In genomic region chr16:30007378-30007895, GRCh38 we compare ENCODE assay signal across 21 cellular contexts. TPM values are rescaled to one million over a fixed set of nuclear protein-coding genes. Genes with fewer than 3 reads are reported as not detected.
A peak's percentile ranks its signal among the peaks of the same experiment; 100 is the strongest.
DNase-seq lines count a peak whose midpoint lies in the region; ATAC-seq, FAIRE-seq and TF ChIP-seq lines count a peak whose summit lies in the region.
"Had no signal": no experiment of that assay in that cellular context is flagged by ENCODE, and none has a peak within 500 bp of the region (broad histone marks: within the 10 kb centered on the region; RNA-seq: fewer than 3 reads in every experiment).

No MANE protein-coding gene starts in this region.

- no peak overlapping the region for H2BK12ac ChIP-seq in H9 (ENCODE audit: insufficient read length, low read depth, low read length)

- no peak for ATAC-seq in HepG2
- ATAC-seq in right lobe of liver: no peak
- ATAC-seq in stimulated activated naive B cell treated with anti-CD40 and anti-IgM and Interleukin-4, amounts not matched to agents 10 μg/mL and 1 μg/mL and 100 μg/mL, for 72 hours (replicated peaks): no peak

- H3K27me3 ChIP-seq in HepG2 (ENCODE audit: control insufficient read depth in 1 of 2, insufficient read depth in 2 of 2, low read length in 2 of 2): peaks cover 10 to 27% of the 10 kb centered on the region in 2 experiments; a peak in 4 of 5 replicates
- no peaks in the 10 kb centered on the region for H3K27me3 ChIP-seq in right lobe of liver
- H3K27me3 ChIP-seq in H9 (ENCODE audit: insufficient read depth, low read length): no peaks in the 10 kb centered on the region
- H3K27me3 ChIP-seq in neural progenitor cell: peaks cover 37% of the 10 kb centered on the region
- peaks cover 40% of the 10 kb centered on the region for H3K27me3 ChIP-seq in suprapubic skin
- H3K27me3 ChIP-seq: BE2C had no signal

- no peak for TF ChIP-seq CTCF in HepG2 (CRISPR knock-in tag; IDR thresholded peaks at IDR 0.05)
- TF ChIP-seq CTCF in right lobe of liver (IDR thresholded peaks at IDR 0.05): no peak
- TF ChIP-seq CTCF in H9 (conservative IDR thresholded peaks at IDR 0.05): no peak
- TF ChIP-seq CTCF in neural progenitor cell (IDR thresholded peaks at IDR 0.05): no peak
- no peak for TF ChIP-seq CTCF in suprapubic skin (IDR thresholded peaks at IDR 0.05)

- H3T11ph ChIP-seq in H9 (ENCODE audit: low read length): no peak overlapping the region

- H4K20me1 ChIP-seq in HepG2 (ENCODE audit: insufficient read depth, low read length) (no peaks in the 10 kb centered on the region), H9 (ENCODE audit: control insufficient read depth, insufficient read depth, insufficient read length) (no peaks in the 10 kb centered on the region), neural progenitor cell (ENCODE audit: low read depth) (peaks cover 4% of the 10 kb centered on the region)

- peaks cover 16% of the 10 kb centered on the region for H3K23me2 ChIP-seq in H9 (ENCODE audit: insufficient read length, low read depth, low read length, poor library complexity, severe bottlenecking)

- H3K27me3 Mint-ChIP-seq in H9 (ENCODE audit: low read depth): peaks cover 33% of the 10 kb centered on the region
- H3K27me3 Mint-ChIP-seq in neural progenitor cell (ENCODE audit: insufficient read depth, low read depth): peaks cover 9% of the 10 kb centered on the region
- H3K27me3 Mint-ChIP-seq in stimulated activated naive B cell treated with anti-CD40 and anti-IgM and Interleukin-4, amounts not matched to agents 10 μg/mL and 1 μg/mL and 100 μg/mL, for 72 hours: peaks cover 26 to 30% of the 10 kb centered on the region in 2 donors

- no peak overlapping the region for H3K18ac ChIP-seq in H9 (ENCODE audit: insufficient read length, low read depth, low read length)

- peaks cover 15% of the 10 kb centered on the region for H3F3A ChIP-seq in neural progenitor cell (ENCODE audit: low read depth)

- H3K4me3 ChIP-seq in HepG2 (replicated peaks in 1 of 3; ENCODE audit: insufficient read depth in 1 of 3, low read depth in 2 of 3, low read length in 3 of 3): no peak overlapping the region
- no peak overlapping the region for H3K4me3 ChIP-seq in right lobe of liver
- no peak overlapping the region for H3K4me3 ChIP-seq in neural progenitor cell
- no peak overlapping the region for H3K4me3 ChIP-seq in suprapubic skin

- no peak for FAIRE-seq in HepG2 (lab: Jason Lieb, UNC)
- FAIRE-seq: A204.1, GM12892, GM18507 had no signal

- H3K4ac ChIP-seq in H9 (ENCODE audit: low read depth, low read length): no peak overlapping the region

- no peak for TF ChIP-seq EP300 in HepG2 (IDR thresholded peaks at IDR 0.05; ENCODE audit: low read depth in 2 of 2, low read length in 2 of 2)
- TF ChIP-seq EP300 in HepG2 (CRISPR knock-in tag; IDR thresholded peaks at IDR 0.05; ENCODE audit: borderline replicate concordance): no peak
- TF ChIP-seq EP300 in suprapubic skin (IDR thresholded peaks at IDR 0.05): no peak

- H3K27ac ChIP-seq in HepG2 (ENCODE audit: extremely low read length, insufficient read depth, low read length) (no peak overlapping the region), right lobe of liver (no peak overlapping the region), H9 (ENCODE audit: insufficient read length, low read depth, low read length) (no peak overlapping the region), neural progenitor cell (no peak overlapping the region), suprapubic skin (no peak overlapping the region)
- H3K27ac ChIP-seq: C4-2B had no signal

- peaks cover 8 to 22% (median 16%) of the 10 kb centered on the region in 3 experiments for H3K36me3 Mint-ChIP-seq in H9 (ENCODE audit: insufficient read depth in 1 of 3, low read depth in 3 of 3)
- peaks cover 3% of the 10 kb centered on the region for H3K36me3 Mint-ChIP-seq in neural progenitor cell
- peaks cover 13 to 30% of the 10 kb centered on the region in 2 donors for H3K36me3 Mint-ChIP-seq in stimulated activated naive B cell treated with anti-CD40 and anti-IgM and Interleukin-4, amounts not matched to agents 10 μg/mL and 1 μg/mL and 100 μg/mL, for 72 hours

- H3K14ac ChIP-seq in H9 (ENCODE audit: insufficient read depth, low read length): no peak overlapping the region

- no peak for DNase-seq in HepG2 (ENCODE audit: low spot score)
- no peak for DNase-seq in right lobe of liver
- DNase-seq in H9: no peak
- no peak for DNase-seq in neural progenitor cell (ENCODE audit: low spot score)
- DNase-seq in stimulated activated naive B cell treated with anti-CD40 and anti-IgM and Interleukin-4, amounts not matched to agents 10 μg/mL and 1 μg/mL and 100 μg/mL, for 72 hours: no peak
- DNase-seq in activated T-cell treated with anti-CD3 and anti-CD28 coated beads, Interleukin-2, amount 50 U/mL, for 48 hours: no peak
- no peak for DNase-seq in occipital lobe (lab: John Stamatoyannopoulos, UW)
- no peak for DNase-seq in suprapubic skin (ENCODE audit: low spot score in 2 of 2)
- DNase-seq: ACHN; BE2C; CD4-positive, alpha-beta memory T cell; DMS153; DMS79; GDM1; GOT3; H7 had no signal

- H2BK5ac ChIP-seq in H9 (ENCODE audit: insufficient read length, low read length): no peak overlapping the region

- in situ Hi-C loops in HepG2 (cut with HindIII; ENCODE audit: extremely low pct_ligation_motif_present, low pct_unique_long_range_greater_than_20kb): loop anchor here (10.0 kb wide), 1 partner anchor 143 kb away; the partner anchor contains the start of gene CDIPT

- H3K36me3 ChIP-seq in HepG2 (replicated peaks in 1 of 2; ENCODE audit: control insufficient read depth in 1 of 2, insufficient read depth in 2 of 2, low read length in 2 of 2): peaks cover 0 to 3% of the 10 kb centered on the region in 2 experiments; a peak in 1 of 5 replicates
- H3K36me3 ChIP-seq in right lobe of liver: no peaks in the 10 kb centered on the region
- no peaks in the 10 kb centered on the region for H3K36me3 ChIP-seq in neural progenitor cell
- H3K36me3 ChIP-seq in suprapubic skin: peaks cover 11% of the 10 kb centered on the region

- no peak overlapping the region for H2AK5ac ChIP-seq in H9 (ENCODE audit: insufficient read length, low read length)

- TF ChIP-seq POLR2A in HepG2 (IDR thresholded peaks at IDR 0.05; ENCODE audit: insufficient read depth in 1 of 2, low read depth in 2 of 2, low read length in 2 of 2): no peak
- TF ChIP-seq POLR2A in right lobe of liver (IDR thresholded peaks at IDR 0.05): no peak
- TF ChIP-seq POLR2A in suprapubic skin (IDR thresholded peaks at IDR 0.05): no peak

- no peak overlapping the region; a peak in 2 of 5 replicates for H3K4me3 Mint-ChIP-seq in H9
- H3K4me3 Mint-ChIP-seq in neural progenitor cell: peak overlapping the region; percentile 41
- no peak overlapping the region for H3K4me3 Mint-ChIP-seq in stimulated activated naive B cell treated with anti-CD40 and anti-IgM and Interleukin-4, amounts not matched to agents 10 μg/mL and 1 μg/mL and 100 μg/mL, for 72 hours

- H2BK20ac ChIP-seq in H9 (ENCODE audit: low read depth, low read length, poor library complexity, severe bottlenecking): no peak overlapping the region

- H4K91ac ChIP-seq in H9 (ENCODE audit: insufficient read length, low read depth, low read length): no peak overlapping the region

- BruUV-seq in HepG2 (replicated peaks; lab: Mats Ljungman, UMichigan): no TSS peak

- 83% methylated on average over 4 of the region's 11 CpGs for WGBS in HepG2 (ENCODE audit: low lambda C conversion rate)
- WGBS in right lobe of liver (ENCODE audit: insufficient coverage, low coverage, low lambda C conversion rate, missing lambda C conversion rate): no CpG with 5 or more reads among the region's 11 CpGs
- WGBS in H9 (ENCODE audit: extremely low coverage, insufficient read length, low lambda C conversion rate): no CpG with 5 or more reads among the region's 11 CpGs
- 70% methylated on average over 3 of the region's 11 CpGs for WGBS in suprapubic skin

- H3K27ac Mint-ChIP-seq in H9 (peak overlapping the region; percentile 37 to 64 (median 62); a peak in 3 of 7 replicates), neural progenitor cell (no peak overlapping the region)
- H3K27ac Mint-ChIP-seq in stimulated activated naive B cell treated with anti-CD40 and anti-IgM and Interleukin-4, amounts not matched to agents 10 μg/mL and 1 μg/mL and 100 μg/mL, for 72 hours: peak overlapping the region; percentile 80

- peaks cover 9 to 22% of the 10 kb centered on the region in 2 experiments for H3K4me1 Mint-ChIP-seq in H9
- H3K4me1 Mint-ChIP-seq in neural progenitor cell: peaks cover 15% of the 10 kb centered on the region
- peaks cover 27 to 40% of the 10 kb centered on the region in 2 donors for H3K4me1 Mint-ChIP-seq in stimulated activated naive B cell treated with anti-CD40 and anti-IgM and Interleukin-4, amounts not matched to agents 10 μg/mL and 1 μg/mL and 100 μg/mL, for 72 hours

- H3K4me2 ChIP-seq in HepG2 (ENCODE audit: low read depth, low read length): no peak overlapping the region
- no peak overlapping the region for H3K4me2 ChIP-seq in H9 (ENCODE audit: insufficient read depth, insufficient read length, low read length)
- no peak overlapping the region for H3K4me2 ChIP-seq in neural progenitor cell

- H3K79me1 ChIP-seq in H9 (ENCODE audit: insufficient read depth, low read depth, low read length, poor library complexity, severe bottlenecking): no peaks in the 10 kb centered on the region

- H3K9me3 ChIP-seq in HepG2 (ENCODE audit: low read length): no peaks in the 10 kb centered on the region
- H3K9me3 ChIP-seq in right lobe of liver: no peaks in the 10 kb centered on the region
- H3K9me3 ChIP-seq in H9 (ENCODE audit: control insufficient read depth, low read depth, low read length): no peaks in the 10 kb centered on the region
- no peaks in the 10 kb centered on the region for H3K9me3 ChIP-seq in neural progenitor cell (ENCODE audit: low read depth)
- H3K9me3 ChIP-seq in suprapubic skin: no peaks in the 10 kb centered on the region
- H3K9me3 ChIP-seq: BE2C had no signal

- H2BK15ac ChIP-seq in H9 (ENCODE audit: low read depth, low read length): no peak overlapping the region

- POLR2A ChIA-PET in HepG2 (lab: Yijun Ruan, JAX): interaction anchor here (1.1 kb wide), 2 partner anchors 25 to 106 kb away, joined by 3 read pairs; no protein-coding TSS in a partner anchor

- H3K9ac ChIP-seq in HepG2 (ENCODE audit: insufficient read depth, low read depth, low read length) (no peak overlapping the region), H9 (ENCODE audit: extremely low read depth, insufficient read length, low read length) (no peak overlapping the region), neural progenitor cell (no peak overlapping the region)

- H3K56ac ChIP-seq in H9 (ENCODE audit: insufficient read length, low read depth, low read length): no peak overlapping the region

- no peak for TF ChIP-seq RAD21 in HepG2 (CRISPR knock-in tag; IDR thresholded peaks at IDR 0.05)

- H3K79me2 ChIP-seq in HepG2 (ENCODE audit: insufficient read depth, low read length): no peaks in the 10 kb centered on the region
- no peaks in the 10 kb centered on the region for H3K79me2 ChIP-seq in H9 (ENCODE audit: insufficient read depth, low read length)
- H3K79me2 ChIP-seq in neural progenitor cell (ENCODE audit: low read depth): no peaks in the 10 kb centered on the region

- H4K5ac ChIP-seq in H9 (ENCODE audit: insufficient read length, low read depth, low read length): no peak overlapping the region

- CTCF ChIA-PET in HepG2 (lab: Yijun Ruan, JAX; ENCODE audit: low intra/inter-chr PET ratio, low total read pairs): no interaction called here

- H2AFZ ChIP-seq in HepG2 (ENCODE audit: low read length) (no peak overlapping the region), H9 (ENCODE audit: low read length) (no peak overlapping the region), neural progenitor cell (replicated peaks) (no peak overlapping the region)

- no peak overlapping the region for H2BK120ac ChIP-seq in H9 (ENCODE audit: low read depth, low read length, poor library complexity, severe bottlenecking)

- H3K4me1 ChIP-seq in HepG2 (ENCODE audit: insufficient read depth, low read length) (peaks cover 26% of the 10 kb centered on the region), right lobe of liver (peaks cover 0 to 7% (median 0%) of the 10 kb centered on the region in 4 donors), H9 (ENCODE audit: insufficient read depth, low read length) (no peaks in the 10 kb centered on the region; the same call in 1 of the 2 replicates), neural progenitor cell (peaks cover 16% of the 10 kb centered on the region), suprapubic skin (peaks cover 25% of the 10 kb centered on the region)

- H3K23ac ChIP-seq in H9 (ENCODE audit: insufficient read length, low read depth, low read length): no peak overlapping the region

- intact Hi-C loops in HepG2 (cut with micrococcal nuclease; ENCODE audit: unreplicated experiment) (no loop called here), right lobe of liver (cut with DNase I) (no loop called here)

- H4K8ac ChIP-seq in H9 (replicated peaks; ENCODE audit: insufficient read length, low read depth, low read length): no peak overlapping the region

- H3K9me3 Mint-ChIP-seq in H9 (no peaks in the 10 kb centered on the region), neural progenitor cell (peaks cover 2% of the 10 kb centered on the region)
- H3K9me3 Mint-ChIP-seq in stimulated activated naive B cell treated with anti-CD40 and anti-IgM and Interleukin-4, amounts not matched to agents 10 μg/mL and 1 μg/mL and 100 μg/mL, for 72 hours: no peaks in the 10 kb centered on the region
- H3K9me3 Mint-ChIP-seq: CD4-positive, alpha-beta memory T cell had no signal

RNA-seq across cellular contexts. Expression of gene DOC2A, which starts 3.4 kb away (rescaled TPM):
- total RNA-seq in HepG2 (2016; rRNA removed; fragmentation: Illumina TruSeq; extraction: Trizol) (0.15 and 0.21 TPM in 2 replicates), right lobe of liver (under 1 TPM in 3 of 6 experiments, not detected in 3; 0.16 to 0.66 (median 0.33) TPM), H9 (2021) (10.2 and 12.2 TPM in 2 replicates), neural progenitor cell (ENCODE audit: low replicate concordance) (3.1 and 8.1 TPM in 2 replicates), occipital lobe (10.5 TPM), suprapubic skin (under 1 TPM in 1 of 4 donors, not detected in 3; 0.42 TPM)
- total RNA-seq in HepG2 (2016; cell fraction: cytosol; rRNA removed; fragmentation: Illumina TruSeq; extraction: Trizol; ENCODE audit: low read depth): not detected in 2 replicates
- 0.24 TPM in 1 of 2 replicates, not detected in the other for total RNA-seq in HepG2 (2016; cell fraction: insoluble cytoplasmic fraction; rRNA removed; fragmentation: Illumina TruSeq; extraction: Trizol)
- total RNA-seq in HepG2 (2016; cell fraction: membrane; rRNA removed; fragmentation: Illumina TruSeq; extraction: Trizol): not detected in 2 replicates
- 0.22 TPM in 1 of 2 replicates, not detected in the other for total RNA-seq in HepG2 (2016; cell fraction: nucleus; rRNA removed; fragmentation: Illumina TruSeq; extraction: Trizol)
- 0.55 and 1.4 TPM in 2 replicates for polyA plus RNA-seq in HepG2 (2011; rRNA removed)
- polyA plus RNA-seq in HepG2 (2011; cell fraction: cytosol; rRNA removed): 0.36 and 0.52 TPM in 2 replicates
- 4.4 and 6.3 TPM in 2 replicates for polyA plus RNA-seq in HepG2 (2011; cell fraction: nucleus; rRNA removed)
- 0.52 and 0.72 TPM in 2 replicates for polyA plus RNA-seq in HepG2 (2012)
- polyA plus RNA-seq in HepG2 (2016; cell fraction: cytosol; fragmentation: Illumina TruSeq; extraction: Trizol; ENCODE audit: low read depth): not detected in 2 replicates
- polyA plus RNA-seq in HepG2 (2016; cell fraction: insoluble cytoplasmic fraction; fragmentation: Illumina TruSeq; extraction: Trizol; ENCODE audit: low read depth): not detected in 2 replicates
- polyA plus RNA-seq in HepG2 (2016; cell fraction: membrane; fragmentation: Illumina TruSeq; extraction: Trizol; ENCODE audit: low read depth): not detected in 2 replicates
- polyA plus RNA-seq in HepG2 (2016; cell fraction: nucleus; fragmentation: Illumina TruSeq; extraction: Trizol; ENCODE audit: insufficient read depth, low read depth): 0.66 and 1.1 TPM in 2 replicates
- polyA minus RNA-seq in HepG2 (2011; rRNA and poly(A)+ RNA removed; ENCODE audit: low replicate concordance): 0.12 and 0.37 TPM in 2 replicates
- not detected in 2 replicates for polyA minus RNA-seq in HepG2 (2011; cell fraction: cytosol; rRNA and poly(A)+ RNA removed)
- polyA minus RNA-seq in HepG2 (2011; cell fraction: nucleus; rRNA and poly(A)+ RNA removed): not detected in 2 replicates
- total RNA-seq: Daoy had no signal
- polyA plus RNA-seq: CD4-positive, alpha-beta memory T cell had no signal

RNA-seq across cellular contexts. Expression of gene INO80E, which starts 11.4 kb away (rescaled TPM):
- total RNA-seq in HepG2 (2016; rRNA removed; fragmentation: Illumina TruSeq; extraction: Trizol): 39.5 and 45.6 TPM in 2 replicates
- total RNA-seq in HepG2 (2016; cell fraction: cytosol; rRNA removed; fragmentation: Illumina TruSeq; extraction: Trizol; ENCODE audit: low read depth): 18.9 and 22.7 TPM in 2 replicates
- total RNA-seq in HepG2 (2016; cell fraction: insoluble cytoplasmic fraction; rRNA removed; fragmentation: Illumina TruSeq; extraction: Trizol): 35.1 and 45.9 TPM in 2 replicates
- total RNA-seq in HepG2 (2016; cell fraction: membrane; rRNA removed; fragmentation: Illumina TruSeq; extraction: Trizol): 25.0 and 29.9 TPM in 2 replicates
- total RNA-seq in HepG2 (2016; cell fraction: nucleus; rRNA removed; fragmentation: Illumina TruSeq; extraction: Trizol): 25.3 and 33.1 TPM in 2 replicates
- 25.8 and 28.4 TPM in 2 replicates for polyA plus RNA-seq in HepG2 (2011; rRNA removed)
- 25.4 and 28.1 TPM in 2 replicates for polyA plus RNA-seq in HepG2 (2011; cell fraction: cytosol; rRNA removed)
- polyA plus RNA-seq in HepG2 (2011; cell fraction: nucleus; rRNA removed): 71.2 and 71.9 TPM in 2 replicates
- polyA plus RNA-seq in HepG2 (2012): 26.9 and 29.3 TPM in 2 replicates
- 26.1 and 33.3 TPM in 2 replicates for polyA plus RNA-seq in HepG2 (2016; cell fraction: cytosol; fragmentation: Illumina TruSeq; extraction: Trizol; ENCODE audit: low read depth)
- 59.9 and 67.8 TPM in 2 replicates for polyA plus RNA-seq in HepG2 (2016; cell fraction: insoluble cytoplasmic fraction; fragmentation: Illumina TruSeq; extraction: Trizol; ENCODE audit: low read depth)
- 33.8 and 33.9 TPM in 2 replicates for polyA plus RNA-seq in HepG2 (2016; cell fraction: membrane; fragmentation: Illumina TruSeq; extraction: Trizol; ENCODE audit: low read depth)
- polyA plus RNA-seq in HepG2 (2016; cell fraction: nucleus; fragmentation: Illumina TruSeq; extraction: Trizol; ENCODE audit: insufficient read depth, low read depth): 83.7 and 87.4 TPM in 2 replicates
- polyA minus RNA-seq in HepG2 (2011; rRNA and poly(A)+ RNA removed; ENCODE audit: low replicate concordance): 9.4 and 17.6 TPM in 2 replicates
- polyA minus RNA-seq in HepG2 (2011; cell fraction: cytosol; rRNA and poly(A)+ RNA removed): 5.5 and 10.9 TPM in 2 replicates
- 15.3 and 21.1 TPM in 2 replicates for polyA minus RNA-seq in HepG2 (2011; cell fraction: nucleus; rRNA and poly(A)+ RNA removed)
- 10 to 100 TPM; 22.3 to 45.8 (median 33.2) TPM for total RNA-seq in right lobe of liver
- 94.1 and 101 TPM in 2 replicates for total RNA-seq in H9 (2021)
- total RNA-seq in neural progenitor cell (ENCODE audit: low replicate concordance): 104 and 129 TPM in 2 replicates
- total RNA-seq in occipital lobe: 27.8 TPM
- 10 to 100 TPM; 48.2 to 58.7 (median 51.0) TPM for total RNA-seq in suprapubic skin

RNA-seq across cellular contexts. Expression of gene HIRIP3, which starts 12.0 kb away (rescaled TPM):
- total RNA-seq in HepG2 (2016; rRNA removed; fragmentation: Illumina TruSeq; extraction: Trizol) (17.2 and 17.3 TPM in 2 replicates), right lobe of liver (10 to 100 TPM in 2 of 6 experiments, 1 to 10 TPM in 4; 5.2 to 12.9 (median 9.0) TPM), H9 (2021) (18.5 and 21.6 TPM in 2 replicates), neural progenitor cell (ENCODE audit: low replicate concordance) (4.7 and 14.1 TPM in 2 replicates), occipital lobe (13.1 TPM), suprapubic skin (10 to 100 TPM; 14.6 to 29.3 (median 21.7) TPM)
- 14.2 TPM in 2 replicates for total RNA-seq in HepG2 (2016; cell fraction: cytosol; rRNA removed; fragmentation: Illumina TruSeq; extraction: Trizol; ENCODE audit: low read depth)
- 15.1 and 16.3 TPM in 2 replicates for total RNA-seq in HepG2 (2016; cell fraction: insoluble cytoplasmic fraction; rRNA removed; fragmentation: Illumina TruSeq; extraction: Trizol)
- 19.3 and 23.7 TPM in 2 replicates for total RNA-seq in HepG2 (2016; cell fraction: membrane; rRNA removed; fragmentation: Illumina TruSeq; extraction: Trizol)
- total RNA-seq in HepG2 (2016; cell fraction: nucleus; rRNA removed; fragmentation: Illumina TruSeq; extraction: Trizol): 8.3 and 10.3 TPM in 2 replicates
- 12.6 and 16.3 TPM in 2 replicates for polyA plus RNA-seq in HepG2 (2011; rRNA removed)
- 12.2 and 16.8 TPM in 2 replicates for polyA plus RNA-seq in HepG2 (2011; cell fraction: cytosol; rRNA removed)
- 12.7 and 15.6 TPM in 2 replicates for polyA plus RNA-seq in HepG2 (2011; cell fraction: nucleus; rRNA removed)
- polyA plus RNA-seq in HepG2 (2012): 8.7 and 10.3 TPM in 2 replicates
- 11.5 and 15.7 TPM in 2 replicates for polyA plus RNA-seq in HepG2 (2016; cell fraction: cytosol; fragmentation: Illumina TruSeq; extraction: Trizol; ENCODE audit: low read depth)
- 23.3 and 25.6 TPM in 2 replicates for polyA plus RNA-seq in HepG2 (2016; cell fraction: insoluble cytoplasmic fraction; fragmentation: Illumina TruSeq; extraction: Trizol; ENCODE audit: low read depth)
- 18.8 and 21.7 TPM in 2 replicates for polyA plus RNA-seq in HepG2 (2016; cell fraction: membrane; fragmentation: Illumina TruSeq; extraction: Trizol; ENCODE audit: low read depth)
- 21.5 and 22.8 TPM in 2 replicates for polyA plus RNA-seq in HepG2 (2016; cell fraction: nucleus; fragmentation: Illumina TruSeq; extraction: Trizol; ENCODE audit: insufficient read depth, low read depth)
- 7.0 and 15.9 TPM in 2 replicates for polyA minus RNA-seq in HepG2 (2011; rRNA and poly(A)+ RNA removed; ENCODE audit: low replicate concordance)
- polyA minus RNA-seq in HepG2 (2011; cell fraction: cytosol; rRNA and poly(A)+ RNA removed): 3.3 and 7.2 TPM in 2 replicates
- 8.4 and 11.6 TPM in 2 replicates for polyA minus RNA-seq in HepG2 (2011; cell fraction: nucleus; rRNA and poly(A)+ RNA removed)

RNA-seq across cellular contexts. Expression of gene C16orf92, which starts 15.6 kb away (rescaled TPM):
- total RNA-seq in HepG2 (2016; rRNA removed; fragmentation: Illumina TruSeq; extraction: Trizol): not detected in 2 replicates
- not detected in 2 replicates for total RNA-seq in HepG2 (2016; cell fraction: cytosol; rRNA removed; fragmentation: Illumina TruSeq; extraction: Trizol; ENCODE audit: low read depth)
- not detected in 2 replicates for total RNA-seq in HepG2 (2016; cell fraction: insoluble cytoplasmic fraction; rRNA removed; fragmentation: Illumina TruSeq; extraction: Trizol)
- not detected in 2 replicates for total RNA-seq in HepG2 (2016; cell fraction: membrane; rRNA removed; fragmentation: Illumina TruSeq; extraction: Trizol)
- not detected in 2 replicates for total RNA-seq in HepG2 (2016; cell fraction: nucleus; rRNA removed; fragmentation: Illumina TruSeq; extraction: Trizol)
- not detected in 2 replicates for polyA plus RNA-seq in HepG2 (2011; rRNA removed)
- not detected in 2 replicates for polyA plus RNA-seq in HepG2 (2011; cell fraction: cytosol; rRNA removed)
- not detected in 2 replicates for polyA plus RNA-seq in HepG2 (2011; cell fraction: nucleus; rRNA removed)
- polyA plus RNA-seq in HepG2 (2012): not detected in 2 replicates
- not detected in 2 replicates for polyA plus RNA-seq in HepG2 (2016; cell fraction: cytosol; fragmentation: Illumina TruSeq; extraction: Trizol; ENCODE audit: low read depth)
- polyA plus RNA-seq in HepG2 (2016; cell fraction: insoluble cytoplasmic fraction; fragmentation: Illumina TruSeq; extraction: Trizol; ENCODE audit: low read depth): not detected in 2 replicates
- polyA plus RNA-seq in HepG2 (2016; cell fraction: membrane; fragmentation: Illumina TruSeq; extraction: Trizol; ENCODE audit: low read depth): not detected in 2 replicates
- polyA plus RNA-seq in HepG2 (2016; cell fraction: nucleus; fragmentation: Illumina TruSeq; extraction: Trizol; ENCODE audit: insufficient read depth, low read depth): not detected in 2 replicates
- polyA minus RNA-seq in HepG2 (2011; rRNA and poly(A)+ RNA removed; ENCODE audit: low replicate concordance): not detected in 2 replicates
- not detected in 2 replicates for polyA minus RNA-seq in HepG2 (2011; cell fraction: cytosol; rRNA and poly(A)+ RNA removed)
- polyA minus RNA-seq in HepG2 (2011; cell fraction: nucleus; rRNA and poly(A)+ RNA removed): not detected in 2 replicates
- not detected for total RNA-seq in right lobe of liver
- total RNA-seq in H9 (2021): not detected in 2 replicates
- total RNA-seq in neural progenitor cell (ENCODE audit: low replicate concordance): not detected in 2 replicates
- not detected for total RNA-seq in occipital lobe
- not detected for total RNA-seq in suprapubic skin
- total RNA-seq: CD4-positive, alpha-beta memory T cell; Daoy; H7 had no signal
- polyA plus RNA-seq: CD4-positive, alpha-beta memory T cell had no signal

RNA-seq across cellular contexts. Expression of gene TLCD3B, which starts 23.6 kb away (rescaled TPM):
- total RNA-seq in HepG2 (2016; rRNA removed; fragmentation: Illumina TruSeq; extraction: Trizol) (not detected in 2 replicates), right lobe of liver (not detected), H9 (2021) (20.9 and 22.3 TPM in 2 replicates), neural progenitor cell (ENCODE audit: low replicate concordance) (2.4 and 9.0 TPM in 2 replicates), occipital lobe (12.5 TPM), suprapubic skin (1 to 10 TPM in 1 of 4 donors, under 1 TPM in 1, not detected in 2; 0.81 to 1.4 TPM)
- total RNA-seq in HepG2 (2016; cell fraction: cytosol; rRNA removed; fragmentation: Illumina TruSeq; extraction: Trizol; ENCODE audit: low read depth): not detected in 2 replicates
- total RNA-seq in HepG2 (2016; cell fraction: insoluble cytoplasmic fraction; rRNA removed; fragmentation: Illumina TruSeq; extraction: Trizol): not detected in 2 replicates
- total RNA-seq in HepG2 (2016; cell fraction: membrane; rRNA removed; fragmentation: Illumina TruSeq; extraction: Trizol): not detected in 2 replicates
- total RNA-seq in HepG2 (2016; cell fraction: nucleus; rRNA removed; fragmentation: Illumina TruSeq; extraction: Trizol): not detected in 2 replicates
- polyA plus RNA-seq in HepG2 (2011; rRNA removed): 0.24 TPM in 1 of 2 replicates, not detected in the other
- polyA plus RNA-seq in HepG2 (2011; cell fraction: cytosol; rRNA removed): not detected in 2 replicates
- 0.10 and 0.54 TPM in 2 replicates for polyA plus RNA-seq in HepG2 (2011; cell fraction: nucleus; rRNA removed)
- polyA plus RNA-seq in HepG2 (2012): not detected in 2 replicates
- polyA plus RNA-seq in HepG2 (2016; cell fraction: cytosol; fragmentation: Illumina TruSeq; extraction: Trizol; ENCODE audit: low read depth): not detected in 2 replicates
- polyA plus RNA-seq in HepG2 (2016; cell fraction: insoluble cytoplasmic fraction; fragmentation: Illumina TruSeq; extraction: Trizol; ENCODE audit: low read depth): not detected in 2 replicates
- polyA plus RNA-seq in HepG2 (2016; cell fraction: membrane; fragmentation: Illumina TruSeq; extraction: Trizol; ENCODE audit: low read depth): not detected in 2 replicates
- polyA plus RNA-seq in HepG2 (2016; cell fraction: nucleus; fragmentation: Illumina TruSeq; extraction: Trizol; ENCODE audit: insufficient read depth, low read depth): not detected in 2 replicates
- 0.72 TPM in 1 of 2 replicates, not detected in the other for polyA minus RNA-seq in HepG2 (2011; rRNA and poly(A)+ RNA removed; ENCODE audit: low replicate concordance)
- polyA minus RNA-seq in HepG2 (2011; cell fraction: cytosol; rRNA and poly(A)+ RNA removed): not detected in 2 replicates
- not detected in 2 replicates for polyA minus RNA-seq in HepG2 (2011; cell fraction: nucleus; rRNA and poly(A)+ RNA removed)
- total RNA-seq: CD4-positive, alpha-beta memory T cell; Daoy had no signal
- polyA plus RNA-seq: CD4-positive, alpha-beta memory T cell had no signal
